31 cellular contexts compared by ENCODE assay signal in the genomic region with DNA sequence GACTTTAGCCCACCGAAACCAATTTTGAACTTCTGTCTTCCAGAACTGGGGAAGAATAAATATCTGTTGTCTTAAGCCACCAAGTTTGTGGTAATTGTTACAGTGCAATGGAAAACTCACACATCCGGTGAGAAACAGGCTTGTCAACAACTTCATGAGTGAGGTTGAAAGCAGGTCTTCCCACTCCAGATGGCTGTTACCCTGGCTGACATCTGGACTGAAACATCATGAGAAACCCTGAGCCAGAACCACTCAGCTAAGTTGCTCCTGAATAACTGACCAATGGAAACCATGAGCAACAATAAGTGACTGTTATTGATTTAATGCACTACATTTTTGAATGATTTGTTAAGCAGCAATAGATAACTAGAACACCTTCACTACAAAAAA. TPM values are rescaled to one million over a fixed set of nuclear protein-coding genes. Genes with fewer than 3 reads are reported as not detected.
DNase-seq lines count a peak whose midpoint lies in the region; ATAC-seq and TF ChIP-seq lines count a peak whose summit lies in the region.
"Had no signal": no experiment of that assay in that cellular context is flagged by ENCODE, and none has a peak within 500 bp of the region (broad histone marks: within the 10 kb centered on the region; RNA-seq: fewer than 3 reads in every experiment).

No MANE protein-coding gene starts in this region.

- H3K79me2 ChIP-seq in hepatocyte = no peaks in the 10 kb centered on the region

- POLR2A ChIA-PET in CD8-positive, alpha-beta memory T cell (lab: Charles Lee) = interaction anchor here (0.6 kb wide), 1 partner anchor 120 kb away, joined by 4 read pairs; no protein-coding TSS in a partner anchor

- H3K4me1 Mint-ChIP-seq in CD8-positive, alpha-beta memory T cell = peaks cover 14 to 27% (median 23%) of the 10 kb centered on the region in 3 donors
- H3K4me1 Mint-ChIP-seq: CD14-positive monocyte; stimulated activated memory B cell treated with anti-CD40 and anti-IgM and Interleukin-4, amounts not matched to agents 10 μg/mL and 1 μg/mL and 100 μg/mL, for 72 hours had no signal

- H3K4me2 ChIP-seq in hepatocyte = no peak overlapping the region

- H3K4me1 ChIP-seq in CD8-positive, alpha-beta memory T cell (ENCODE audit: insufficient read depth, low read length) = peaks cover 9% of the 10 kb centered on the region
- peaks cover 3% of the 10 kb centered on the region for H3K4me1 ChIP-seq in hepatocyte (ENCODE audit: insufficient read depth)
- H3K4me1 ChIP-seq: adrenal gland, suprapubic skin, uterus had no signal

- CTCF ChIA-PET in CD8-positive, alpha-beta memory T cell (lab: Charles Lee) = interaction anchor here (0.8 to 2.2 kb wide), 3 partner anchors 17 to 116 kb away, joined by 3 to 10 read pairs (median 3); no protein-coding TSS in a partner anchor

- no peak overlapping the region for H3K27ac ChIP-seq in CD8-positive, alpha-beta memory T cell (ENCODE audit: low read depth, low read length)
- peak overlapping the region; percentile 39 for H3K27ac ChIP-seq in hepatocyte
- H3K27ac ChIP-seq: adrenal gland, coronary artery, suprapubic skin, uterus had no signal

- H3K4me3 ChIP-seq in CD8-positive, alpha-beta memory T cell (ENCODE audit: low read length) = no peak overlapping the region
- no peak overlapping the region for H3K4me3 ChIP-seq in hepatocyte
- H3K4me3 ChIP-seq: adrenal gland, coronary artery, skin epidermis, suprapubic skin, uterus had no signal

- no peak for DNase-seq in CD8-positive, alpha-beta memory T cell
- DNase-seq in NCI-H524 treated with DMSO at 0.1 percent for 48 hours (lab: John Stamatoyannopoulos, UW) (peak; percentile 20), hepatocyte (ENCODE audit: low spot score) (no peak), cortex of kidney (lab: John Stamatoyannopoulos, UW) (no peak)
- no peak for DNase-seq in effector CD4-positive, alpha-beta T cell
- DNase-seq: activated CD4-positive, CD25-positive, alpha-beta regulatory T cell; activated CD8-positive, alpha-beta T cell treated with anti-CD3 and anti-CD28 coated beads, Interleukin-2, amount 10 ng/mL, durations not matched to agents 7 days and 5 days; activated naive CD4-positive, alpha-beta T cell; activated T-cell treated with anti-CD3 and anti-CD28 coated beads, Interleukin-2, amount 50 U/mL, for 1 hour; adrenal gland; naive thymus-derived CD4-positive, alpha-beta T cell; NCI-H1092; NCI-H1930; NCI-H774; occipital lobe; OCI-M1; SIG-M5; SW 1271; T1000; uterus had no signal

- no peaks in the 10 kb centered on the region for H3K9me3 Mint-ChIP-seq in CD8-positive, alpha-beta memory T cell
- H3K9me3 Mint-ChIP-seq: CD14-positive monocyte; naive thymus-derived CD4-positive, alpha-beta T cell; stimulated activated memory B cell treated with anti-CD40 and anti-IgM and Interleukin-4, amounts not matched to agents 10 μg/mL and 1 μg/mL and 100 μg/mL, for 72 hours had no signal

- no peaks in the 10 kb centered on the region for H4K20me1 ChIP-seq in hepatocyte (ENCODE audit: insufficient read depth, poor library complexity, severe bottlenecking)

- no peaks in the 10 kb centered on the region for H3K27me3 ChIP-seq in CD8-positive, alpha-beta memory T cell (ENCODE audit: insufficient read depth, low read length, poor library complexity, severe bottlenecking)
- H3K27me3 ChIP-seq in hepatocyte = no peaks in the 10 kb centered on the region
- H3K27me3 ChIP-seq: adrenal gland, suprapubic skin, uterus had no signal

- no peaks in the 10 kb centered on the region for H3K9me2 ChIP-seq in hepatocyte (replicated peaks; ENCODE audit: insufficient read depth)

- H2AFZ ChIP-seq in hepatocyte = no peak overlapping the region

- no peaks in the 10 kb centered on the region for H3K36me3 ChIP-seq in CD8-positive, alpha-beta memory T cell (ENCODE audit: insufficient read depth, low read length)
- no peaks in the 10 kb centered on the region for H3K36me3 ChIP-seq in hepatocyte (replicated peaks; ENCODE audit: insufficient read depth, low read depth)
- H3K36me3 ChIP-seq: adrenal gland, suprapubic skin, uterus had no signal

- no peaks in the 10 kb centered on the region for H3K9me3 ChIP-seq in CD8-positive, alpha-beta memory T cell (ENCODE audit: low read length)
- H3K9me3 ChIP-seq in hepatocyte (ENCODE audit: low read depth) = no peaks in the 10 kb centered on the region
- H3K9me3 ChIP-seq: adrenal gland, suprapubic skin, uterus had no signal

- no peaks in the 10 kb centered on the region for H3K27me3 Mint-ChIP-seq in CD8-positive, alpha-beta memory T cell
- H3K27me3 Mint-ChIP-seq: brain; stimulated activated memory B cell treated with anti-CD40 and anti-IgM and Interleukin-4, amounts not matched to agents 10 μg/mL and 1 μg/mL and 100 μg/mL, for 72 hours had no signal

- TF ChIP-seq CTCF in hepatocyte (IDR thresholded peaks at IDR 0.05; ENCODE audit: poor library complexity) = no peak

- peak overlapping the region in 5 of 7 donors; percentile 0 to 26 (median 7) for H3K4me3 Mint-ChIP-seq in CD8-positive, alpha-beta memory T cell
- H3K4me3 Mint-ChIP-seq: activated CD8-positive, alpha-beta T cell treated with anti-CD3 and anti-CD28 coated beads, Interleukin-2, amount 10 ng/mL, durations not matched to agents 7 days and 5 days; brain; CD14-positive monocyte; naive thymus-derived CD4-positive, alpha-beta T cell; stimulated activated memory B cell treated with anti-CD40 and anti-IgM and Interleukin-4, amounts not matched to agents 10 μg/mL and 1 μg/mL and 100 μg/mL, for 72 hours had no signal

- ATAC-seq in esophagus mucosa (peak; percentile 42), HG03457 (IDR thresholded peaks at IDR 0.05; ENCODE audit: unreplicated experiment) (no peak)
- ATAC-seq: activated CD8-positive, alpha-beta T cell treated with anti-CD3 and anti-CD28 coated beads, Interleukin-2, amount 10 ng/mL, durations not matched to agents 7 days and 5 days; naive thymus-derived CD4-positive, alpha-beta T cell; stimulated activated memory B cell treated with anti-CD40 and anti-IgM and Interleukin-4, amounts not matched to agents 10 μg/mL and 1 μg/mL and 100 μg/mL, for 72 hours had no signal

- 89% methylated on average over 2 of the region's 2 CpGs for WGBS in hepatocyte (ENCODE audit: low lambda C conversion rate, missing lambda C conversion rate)

- no peaks in the 10 kb centered on the region for H3K36me3 Mint-ChIP-seq in CD8-positive, alpha-beta memory T cell
- H3K36me3 Mint-ChIP-seq: CD14-positive monocyte; naive thymus-derived CD4-positive, alpha-beta T cell; stimulated activated memory B cell treated with anti-CD40 and anti-IgM and Interleukin-4, amounts not matched to agents 10 μg/mL and 1 μg/mL and 100 μg/mL, for 72 hours had no signal

- peak overlapping the region in 7 of 8 donors; percentile 2 to 78 (median 64) for H3K27ac Mint-ChIP-seq in CD8-positive, alpha-beta memory T cell
- H3K27ac Mint-ChIP-seq: activated CD8-positive, alpha-beta T cell treated with anti-CD3 and anti-CD28 coated beads, Interleukin-2, amount 10 ng/mL, durations not matched to agents 7 days and 5 days; CD14-positive monocyte; naive thymus-derived CD4-positive, alpha-beta T cell; stimulated activated memory B cell treated with anti-CD40 and anti-IgM and Interleukin-4, amounts not matched to agents 10 μg/mL and 1 μg/mL and 100 μg/mL, for 72 hours had no signal

RNA-seq across cellular contexts. Expression of gene ACSBG1, which starts 10.3 kb away (rescaled TPM):
- not detected for total RNA-seq in CD8-positive, alpha-beta memory T cell
- polyA plus RNA-seq in CD8-positive, alpha-beta memory T cell = 0.06 TPM
- total RNA-seq in esophagus mucosa (not detected), hepatocyte (0.08 and 0.93 TPM in 2 replicates)
- 0.10 and 0.47 TPM in 2 replicates for polyA plus RNA-seq in hepatocyte
- total RNA-seq: fibroblast of lung, kidney epithelial cell, pulmonary artery endothelial cell had no signal
- polyA plus RNA-seq: CD14-positive monocyte, fibroblast of lung had no signal

RNA-seq across cellular contexts. Expression of gene DNAJA4, which starts 40.3 kb away (rescaled TPM):
- 10 to 100 TPM; 32.6 to 35.3 TPM for total RNA-seq in CD8-positive, alpha-beta memory T cell
- 12.3 TPM for polyA plus RNA-seq in CD8-positive, alpha-beta memory T cell
- total RNA-seq in esophagus mucosa (9.5 TPM), hepatocyte (3.2 and 3.6 TPM in 2 replicates)
- polyA plus RNA-seq in hepatocyte = 2.8 and 4.0 TPM in 2 replicates
